In genomic region chr6:23305325-23305943, GRCh38 we compare ENCODE assay signal across 1 cellular context.
A peak's percentile ranks its signal among the peaks of the same experiment; 100 is the strongest.
TF ChIP-seq lines count a peak whose summit lies in the region.

No MANE protein-coding gene starts in this region.

TF ChIP-seq in liver, 16 proteins besides CTCF, POLR2A, EP300 and RAD21 (continued from another document):
- TF ChIP-seq REST (IDR thresholded peaks at IDR 0.05) (no peak), FOXA2 (IDR thresholded peaks at IDR 0.05) (peak; percentile 65), SP1 (IDR thresholded peaks at IDR 0.05) (peak; percentile 34), HNF4G (IDR thresholded peaks at IDR 0.05) (peak; percentile 12), FOXA1 (IDR thresholded peaks at IDR 0.05) (peak; percentile 16), ATF3 (IDR thresholded peaks at IDR 0.05) (no peak), EGR1 (IDR thresholded peaks at IDR 0.05; ENCODE audit: low read depth in 2 of 2) (no peak), HNF4A (conservative IDR thresholded peaks at IDR 0.05) (peak; percentile 80 to 90)
TF ChIP-seq in liver: peak in this region for 10.
